22 cellular contexts compared by ENCODE assay signal in genomic region chr3:168933614-168934013, GRCh38.
DNase-seq lines count a peak whose midpoint lies in the region; ATAC-seq and TF ChIP-seq lines count a peak whose summit lies in the region.
"Had no signal": no experiment of that assay in that cellular context is flagged by ENCODE, and none has a peak within 500 bp of the region (broad histone marks: within the 10 kb centered on the region; RNA-seq: fewer than 3 reads in every experiment).

No MANE protein-coding gene starts in this region.

- no peak overlapping the region for H3K4me3 ChIP-seq in AG10803 (ENCODE audit: low read length)
- no peak overlapping the region for H3K4me3 ChIP-seq in astrocyte of the cerebellum (ENCODE audit: low read depth, low read length)
- H3K4me3 ChIP-seq: neural progenitor cell had no signal

- ATAC-seq in HG02759 (IDR thresholded peaks at IDR 0.05; ENCODE audit: unreplicated experiment): no peak

- peak; percentile 49 for DNase-seq in AG10803 (ENCODE audit: low read depth)
- DNase-seq in HS-5 (ENCODE audit: low read depth): peak; percentile 13
- peak; percentile 84 for DNase-seq in astrocyte of the cerebellum (ENCODE audit: low read depth)
- peak; percentile 12 for DNase-seq in kidney glomerular epithelial cell (lab: John Stamatoyannopoulos, UW)
- no peak for DNase-seq in SHP77 treated with DMSO at 0.1 percent for 48 hours (lab: John Stamatoyannopoulos, UW)
- no peak for DNase-seq in mucosa of gallbladder (ENCODE audit: low spot score)
- DNase-seq in SW480 (ENCODE audit: low spot score): no peak
- DNase-seq: activated CD4-positive, alpha-beta T cell treated with anti-CD3 and anti-CD28 coated beads, Interleukin-2, amount 50 U/mL, for 1 hour; activated CD8-positive, alpha-beta memory T cell treated with anti-CD3 and anti-CD28 coated beads, Interleukin-2, amount 50 U/mL, for 4 hours; activated effector memory CD4-positive, alpha-beta T cell treated with anti-CD3 and anti-CD28 coated beads, Interleukin-2, amount 50 U/mL, for 16 hours; amniotic stem cell; CD8-positive, alpha-beta memory T cell; DMS79; Kasumi-1; midbrain; NCI-H2107; NCI-H526 treated with DMSO at 0.1 percent for 48 hours; SIG-M5; stimulated activated CD8-positive, alpha-beta memory T cell treated with anti-CD3 and anti-CD28 coated beads, Interleukin-4, amount 100 ng/mL, for 48 hours; T-helper 1 cell had no signal

- in situ Hi-C loops in astrocyte of the cerebellum (cut with HindIII; ENCODE audit: low sequenced_read_pairs): no loop called here

- TF ChIP-seq CTCF in AG10803 (conservative IDR thresholded peaks at IDR 0.05; ENCODE audit: low read length): no peak
- no peak for TF ChIP-seq CTCF in astrocyte of the cerebellum (IDR thresholded peaks at IDR 0.05; ENCODE audit: low read depth, low read length, missing control alignments)

Comparison
In these comparisons a context has a peak if more than half of its experiments do, and no peak if none do; other contexts are left out.
1. DNase-seq: peak in AG10803 (single experiment), HS-5 (single experiment), astrocyte of the cerebellum (single experiment) and kidney glomerular epithelial cell (single experiment); none in SHP77 treated with DMSO at 0.1 percent for 48 hours (single experiment), mucosa of gallbladder (single experiment) and SW480 (single experiment).